ENCODE assay signal across 9 cellular contexts in genomic region chr4:38856046-38856445, GRCh38. TPM values are rescaled to one million over a fixed set of nuclear protein-coding genes. Genes with fewer than 3 reads are reported as not detected.
DNase-seq lines count a peak whose midpoint lies in the region; ATAC-seq and TF ChIP-seq lines count a peak whose summit lies in the region.
"Had no signal": no experiment of that assay in that cellular context is flagged by ENCODE, and none has a peak within 500 bp of the region (broad histone marks: within the 10 kb centered on the region; RNA-seq: fewer than 3 reads in every experiment).

No MANE protein-coding gene starts in this region.

- H3K36me3 ChIP-seq in DOHH2 (ENCODE audit: control insufficient read depth, low read length) (no peaks in the 10 kb centered on the region), MG63 (no peaks in the 10 kb centered on the region), body of pancreas (replicated peaks in 1 of 2; ENCODE audit: insufficient read depth in 1 of 2, low read depth in 2 of 2) (no peaks in the 10 kb centered on the region)

- H3K9me3 Mint-ChIP-seq in natural killer cell: no peaks in the 10 kb centered on the region
- H3K9me3 Mint-ChIP-seq in type B pancreatic cell: no peaks in the 10 kb centered on the region

- peaks cover 3% of the 10 kb centered on the region in 2 donors for H3K27me3 Mint-ChIP-seq in natural killer cell (ENCODE audit: low read depth in 2 of 2)
- H3K27me3 Mint-ChIP-seq in type B pancreatic cell: peaks cover 2% of the 10 kb centered on the region

- no peaks in the 10 kb centered on the region for H3K9me2 ChIP-seq in DOHH2 (replicated peaks; ENCODE audit: control insufficient read depth, low read length)

- no peaks in the 10 kb centered on the region for H3K9me3 ChIP-seq in DOHH2 (ENCODE audit: control insufficient read depth, insufficient read depth, low read length)
- H3K9me3 ChIP-seq in MG63: no peaks in the 10 kb centered on the region
- H3K9me3 ChIP-seq in body of pancreas: no peaks in the 10 kb centered on the region

- peak overlapping the region; percentile 78 to 84 for H3K27ac Mint-ChIP-seq in natural killer cell
- no peak overlapping the region for H3K27ac Mint-ChIP-seq in type B pancreatic cell

- H3K4me2 ChIP-seq in DOHH2 (ENCODE audit: low read length): peak overlapping the region; percentile 80

- 22 to 25% methylated on average over 4 of the region's 4 CpGs for WGBS in body of pancreas, 2 donors

- DNase-seq in MG63: no peak
- DNase-seq in body of pancreas: peak in 2 of 4 donors; percentile 24 to 39
- DNase-seq in natural killer cell: no peak
- no peak for DNase-seq in AG08396 (ENCODE audit: low spot score)
- DNase-seq in type B pancreatic cell (ENCODE audit: extremely low spot score, unreplicated experiment): no peak
- DNase-seq in DMS 273 treated with DMSO at 0.1 percent for 48 hours (lab: John Stamatoyannopoulos, UW): no peak
- DNase-seq in activated CD4-positive, alpha-beta T cell treated with anti-CD3 and anti-CD28 coated beads, Interleukin-2, amount 50 U/mL, for 4 hours: no peak

- TF ChIP-seq CTCF in DOHH2 (IDR thresholded peaks at IDR 0.05; ENCODE audit: low read depth, low read length, poor library complexity, severe bottlenecking) (no peak), body of pancreas (IDR thresholded peaks at IDR 0.05) (no peak), natural killer cell (IDR thresholded peaks at IDR 0.05) (no peak), type B pancreatic cell (conservative IDR thresholded peaks at IDR 0.05) (no peak)

- peak in 2 of 3 donors; percentile 26 to 27 for TF ChIP-seq POLR2A in body of pancreas (IDR thresholded peaks at IDR 0.05)

- peak; percentile 35 for ATAC-seq in body of pancreas
- peak; percentile 44 to 59 (median 49) for ATAC-seq in natural killer cell

- H3K4me3 Mint-ChIP-seq in natural killer cell (peak overlapping the region; percentile 92), type B pancreatic cell (no peak overlapping the region)

- H3K4me1 Mint-ChIP-seq in natural killer cell (peaks cover 0 to 13% of the 10 kb centered on the region in 2 donors), type B pancreatic cell (ENCODE audit: unreplicated experiment) (peaks cover 20% of the 10 kb centered on the region)

- H3F3A ChIP-seq in DOHH2 (ENCODE audit: control insufficient read depth, insufficient read depth): peaks cover 19% of the 10 kb centered on the region

- peak overlapping the region; percentile 87 for H3K27ac ChIP-seq in DOHH2 (ENCODE audit: low read depth, low read length)
- peak overlapping the region in 1 of 4 donors; percentile 74 for H3K27ac ChIP-seq in body of pancreas
- H3K27ac ChIP-seq: VCaP had no signal

- intact Hi-C loops in body of pancreas (cut with DNase I): no loop called here
- intact Hi-C loops in natural killer cell (cut with micrococcal nuclease): loop anchor here (1.0 to 5.0 kb wide), 3 partner anchors 54 to 677 kb away; partner anchors contain the start of gene TLR1

- H3K36me3 Mint-ChIP-seq in natural killer cell: no peaks in the 10 kb centered on the region
- no peaks in the 10 kb centered on the region for H3K36me3 Mint-ChIP-seq in type B pancreatic cell

- peaks cover 36% of the 10 kb centered on the region for H3K79me2 ChIP-seq in DOHH2 (ENCODE audit: control insufficient read depth, low read length)

- H3K4me3 ChIP-seq in DOHH2 (ENCODE audit: low read length) (peak overlapping the region; percentile 75), MG63 (peak overlapping the region; percentile 35), body of pancreas (no peak overlapping the region)

- peaks cover 54% of the 10 kb centered on the region for H3K4me1 ChIP-seq in DOHH2 (ENCODE audit: control insufficient read depth, low read length)
- H3K4me1 ChIP-seq in body of pancreas: peaks cover 6% of the 10 kb centered on the region

- H3K27me3 ChIP-seq in DOHH2 (ENCODE audit: control insufficient read depth, low read length) (no peaks in the 10 kb centered on the region), MG63 (no peaks in the 10 kb centered on the region), body of pancreas (no peaks in the 10 kb centered on the region)

- no peaks in the 10 kb centered on the region for H4K20me1 ChIP-seq in DOHH2 (ENCODE audit: control insufficient read depth, insufficient read depth, low read depth, low read length)

RNA-seq across cellular contexts. Expression of gene TLR6, which starts 0.6 kb away (rescaled TPM):
- 0.82 TPM in 1 of 2 replicates, not detected in the other for total RNA-seq in MG63 (2014; rRNA removed; shearing (Covaris generic); ENCODE audit: low replicate concordance)
- total RNA-seq in body of pancreas: 1 to 10 TPM in 1 of 2 donors, under 1 TPM in 1; 0.99 to 1.8 TPM
- 1 to 10 TPM; 6.3 to 9.8 (median 6.8) TPM for total RNA-seq in natural killer cell
- 0.56 and 0.67 TPM in 2 replicates for total RNA-seq in type B pancreatic cell (ENCODE audit: low replicate concordance)

RNA-seq across cellular contexts. Expression of gene FAM114A1, which starts 11.6 kb away (rescaled TPM):
- total RNA-seq in MG63 (2014; rRNA removed; shearing (Covaris generic); ENCODE audit: low replicate concordance): 40.7 and 56.7 TPM in 2 replicates
- total RNA-seq in body of pancreas (10 to 100 TPM; 30.6 to 43.2 TPM), natural killer cell (under 1 TPM in 2 of 3 donors, not detected in 1; 0.31 to 0.70 TPM), type B pancreatic cell (ENCODE audit: low replicate concordance) (33.9 and 54.2 TPM in 2 replicates)

RNA-seq across cellular contexts. Expression of gene TLR1, which starts 51.5 kb away (rescaled TPM):
- total RNA-seq in MG63 (2014; rRNA removed; shearing (Covaris generic); ENCODE audit: low replicate concordance): 0.07 TPM in 1 of 2 replicates, not detected in the other
- total RNA-seq in body of pancreas: 10 to 100 TPM; 12.2 to 20.8 TPM
- total RNA-seq in natural killer cell: 10 to 100 TPM; 25.6 to 51.5 (median 30.0) TPM
- 0.36 and 0.55 TPM in 2 replicates for total RNA-seq in type B pancreatic cell (ENCODE audit: low replicate concordance)

Comparison
In these comparisons a context has a peak if more than half of its experiments do, and no peak if none do; other contexts are left out.
1. H3K4me3 ChIP-seq: peak in DOHH2 (single experiment) and MG63 (single experiment); none in body of pancreas (0 of 2).
2. RNA of gene FAM114A1, which starts 11.6 kb away (total RNA-seq): 40.7 to 56.7 TPM in MG63, 30.6 to 43.2 TPM in body of pancreas and 33.9 to 54.2 TPM in type B pancreatic cell; 0.31 to 0.70 TPM in natural killer cell; every median in the first group is over 10 times any median in the second.